1 cellular context compared by ENCODE assay signal in genomic region chr6:16238658-16239089, GRCh38.
A peak's percentile ranks its signal among the peaks of the same experiment; 100 is the strongest.
TF ChIP-seq lines count a peak whose summit lies in the region.

No MANE protein-coding gene starts in this region.

TF ChIP-seq in K562, 482 proteins besides CTCF, POLR2A, EP300 and RAD21 (continued from another document):
- TF ChIP-seq POLR2G (IDR thresholded peaks at IDR 0.05; ENCODE audit: low read depth, low read length) (peak; percentile 59), TARDBP (IDR thresholded peaks at IDR 0.05) (no peak), ZFX (CRISPR knock-in tag; IDR thresholded peaks at IDR 0.05) (no peak), SAP30 (IDR thresholded peaks at IDR 0.05; ENCODE audit: borderline replicate concordance, insufficient read depth, low read depth, low read length, poor library complexity, severe bottlenecking) (peak; percentile 17), CBX3 (IDR thresholded peaks at IDR 0.05; ENCODE audit: borderline replicate concordance in 1 of 2, low read length in 2 of 2) (no peak), ZNF134 (CRISPR knock-in tag; conservative IDR thresholded peaks at IDR 0.05) (no peak), ZHX1 (conservative IDR thresholded peaks at IDR 0.05; ENCODE audit: low read length) (no peak), PCBP1 (IDR thresholded peaks at IDR 0.05; ENCODE audit: low read depth, low read length, poor library complexity, severe bottlenecking) (peak; percentile 39), SAFB (IDR thresholded peaks at IDR 0.05; ENCODE audit: borderline replicate concordance, low read depth, low read length) (no peak), PHF8 (IDR thresholded peaks at IDR 0.05; ENCODE audit: borderline replicate concordance, low read length) (peak; percentile 66; the same call in 1 of the 2 replicates), HNRNPLL (IDR thresholded peaks at IDR 0.05; ENCODE audit: low read depth, low read length, poor library complexity, severe bottlenecking) (no peak), NR1H2 (CRISPR knock-in tag; IDR thresholded peaks at IDR 0.05) (no peak), TCF3 (CRISPR knock-in tag; IDR thresholded peaks at IDR 0.05) (0 out of 2 replicates have a peak, but pooled peaks have one; percentile 1), ZNF282 (CRISPR knock-in tag; IDR thresholded peaks at IDR 0.05) (no peak), ZNF174 (CRISPR knock-in tag; IDR thresholded peaks at IDR 0.05) (no peak), NCOA1 (IDR thresholded peaks at IDR 0.05; ENCODE audit: low read depth) (no peak), MLLT1 (IDR thresholded peaks at IDR 0.05) (peak; percentile 13 to 38; a peak in 1 of 4 replicates), TCF7 (IDR thresholded peaks at IDR 0.05; ENCODE audit: borderline replicate concordance) (0 out of 2 replicates have a peak, but pooled peaks have one; percentile 16), ELF4 (CRISPR knock-in tag; IDR thresholded peaks at IDR 0.05) (no peak), STAT5A (IDR thresholded peaks at IDR 0.05; ENCODE audit: borderline replicate concordance, low read length) (no peak), POLR2AphosphoS5 (IDR thresholded peaks at IDR 0.05; ENCODE audit: control insufficient read depth, insufficient read depth, low read depth, low read length) (peak; percentile 14; the same call in 1 of the 2 replicates), CXXC5 (CRISPR knock-in tag; IDR thresholded peaks at IDR 0.05) (0 out of 2 replicates have a peak, but pooled peaks have one; percentile 15), MXI1 (IDR thresholded peaks at IDR 0.05; ENCODE audit: low read depth, low read length) (no peak), SMAD3 (CRISPR knock-in tag; conservative IDR thresholded peaks at IDR 0.05) (no peak), MAZ (CRISPR knock-in tag; conservative IDR thresholded peaks at IDR 0.05 in 1 of 2, IDR thresholded peaks at IDR 0.05 in 1 of 2) (peak in 1 of 2 experiments; percentile 22; a peak in 1 of 4 replicates)
- TF ChIP-seq, protein P1, sequence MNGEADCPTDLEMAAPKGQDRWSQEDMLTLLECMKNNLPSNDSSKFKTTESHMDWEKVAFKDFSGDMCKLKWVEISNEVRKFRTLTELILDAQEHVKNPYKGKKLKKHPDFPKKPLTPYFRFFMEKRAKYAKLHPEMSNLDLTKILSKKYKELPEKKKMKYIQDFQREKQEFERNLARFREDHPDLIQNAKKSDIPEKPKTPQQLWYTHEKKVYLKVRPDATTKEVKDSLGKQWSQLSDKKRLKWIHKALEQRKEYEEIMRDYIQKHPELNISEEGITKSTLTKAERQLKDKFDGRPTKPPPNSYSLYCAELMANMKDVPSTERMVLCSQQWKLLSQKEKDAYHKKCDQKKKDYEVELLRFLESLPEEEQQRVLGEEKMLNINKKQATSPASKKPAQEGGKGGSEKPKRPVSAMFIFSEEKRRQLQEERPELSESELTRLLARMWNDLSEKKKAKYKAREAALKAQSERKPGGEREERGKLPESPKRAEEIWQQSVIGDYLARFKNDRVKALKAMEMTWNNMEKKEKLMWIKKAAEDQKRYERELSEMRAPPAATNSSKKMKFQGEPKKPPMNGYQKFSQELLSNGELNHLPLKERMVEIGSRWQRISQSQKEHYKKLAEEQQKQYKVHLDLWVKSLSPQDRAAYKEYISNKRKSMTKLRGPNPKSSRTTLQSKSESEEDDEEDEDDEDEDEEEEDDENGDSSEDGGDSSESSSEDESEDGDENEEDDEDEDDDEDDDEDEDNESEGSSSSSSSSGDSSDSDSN (IDR thresholded peaks at IDR 0.05; ENCODE audit: borderline replicate concordance in 1 of 2, low read depth in 2 of 2, low read length in 2 of 2): 0 out of 4 replicates have a peak, but pooled peaks of 1 of the 2 experiments have one; percentile 61
- TF ChIP-seq, protein P2, sequence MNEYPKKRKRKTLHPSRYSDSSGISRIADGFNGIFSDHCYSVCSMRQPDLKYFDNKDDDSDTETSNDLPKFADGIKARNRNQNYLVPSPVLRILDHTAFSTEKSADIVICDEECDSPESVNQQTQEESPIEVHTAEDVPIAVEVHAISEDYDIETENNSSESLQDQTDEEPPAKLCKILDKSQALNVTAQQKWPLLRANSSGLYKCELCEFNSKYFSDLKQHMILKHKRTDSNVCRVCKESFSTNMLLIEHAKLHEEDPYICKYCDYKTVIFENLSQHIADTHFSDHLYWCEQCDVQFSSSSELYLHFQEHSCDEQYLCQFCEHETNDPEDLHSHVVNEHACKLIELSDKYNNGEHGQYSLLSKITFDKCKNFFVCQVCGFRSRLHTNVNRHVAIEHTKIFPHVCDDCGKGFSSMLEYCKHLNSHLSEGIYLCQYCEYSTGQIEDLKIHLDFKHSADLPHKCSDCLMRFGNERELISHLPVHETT (CRISPR knock-in tag; conservative IDR thresholded peaks at IDR 0.05 in 1 of 2, IDR thresholded peaks at IDR 0.05 in 1 of 2): no peak; a peak in 1 of 4 replicates
TF ChIP-seq in K562: peak in this region for 39.
